1 cellular context compared by ENCODE assay signal in the genomic region with DNA sequence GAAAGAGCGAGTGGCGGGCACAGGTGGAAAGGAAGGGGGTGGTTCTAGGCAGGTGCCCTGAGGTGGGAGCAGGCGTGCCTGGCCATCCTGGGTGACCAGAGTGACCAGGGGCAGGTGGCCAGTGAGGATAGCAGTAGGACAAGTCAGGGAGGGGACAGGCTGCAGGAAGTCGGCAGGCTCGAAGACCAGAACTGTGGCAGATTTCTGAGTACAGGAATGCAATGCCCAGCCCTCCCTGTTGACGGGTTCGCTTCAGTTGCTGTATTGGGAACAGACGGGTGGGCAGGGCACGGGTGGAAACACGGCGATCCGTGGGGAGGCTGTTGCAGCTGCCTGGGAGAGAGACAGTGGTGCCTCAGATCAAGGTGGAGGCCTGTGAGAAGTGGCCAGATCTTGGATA.
TF ChIP-seq lines count a peak whose summit lies in the region.

No MANE protein-coding gene starts in this region.

TF ChIP-seq in neural cell, 6 proteins besides CTCF, POLR2A, EP300 and RAD21:
- TF ChIP-seq, protein P1, sequence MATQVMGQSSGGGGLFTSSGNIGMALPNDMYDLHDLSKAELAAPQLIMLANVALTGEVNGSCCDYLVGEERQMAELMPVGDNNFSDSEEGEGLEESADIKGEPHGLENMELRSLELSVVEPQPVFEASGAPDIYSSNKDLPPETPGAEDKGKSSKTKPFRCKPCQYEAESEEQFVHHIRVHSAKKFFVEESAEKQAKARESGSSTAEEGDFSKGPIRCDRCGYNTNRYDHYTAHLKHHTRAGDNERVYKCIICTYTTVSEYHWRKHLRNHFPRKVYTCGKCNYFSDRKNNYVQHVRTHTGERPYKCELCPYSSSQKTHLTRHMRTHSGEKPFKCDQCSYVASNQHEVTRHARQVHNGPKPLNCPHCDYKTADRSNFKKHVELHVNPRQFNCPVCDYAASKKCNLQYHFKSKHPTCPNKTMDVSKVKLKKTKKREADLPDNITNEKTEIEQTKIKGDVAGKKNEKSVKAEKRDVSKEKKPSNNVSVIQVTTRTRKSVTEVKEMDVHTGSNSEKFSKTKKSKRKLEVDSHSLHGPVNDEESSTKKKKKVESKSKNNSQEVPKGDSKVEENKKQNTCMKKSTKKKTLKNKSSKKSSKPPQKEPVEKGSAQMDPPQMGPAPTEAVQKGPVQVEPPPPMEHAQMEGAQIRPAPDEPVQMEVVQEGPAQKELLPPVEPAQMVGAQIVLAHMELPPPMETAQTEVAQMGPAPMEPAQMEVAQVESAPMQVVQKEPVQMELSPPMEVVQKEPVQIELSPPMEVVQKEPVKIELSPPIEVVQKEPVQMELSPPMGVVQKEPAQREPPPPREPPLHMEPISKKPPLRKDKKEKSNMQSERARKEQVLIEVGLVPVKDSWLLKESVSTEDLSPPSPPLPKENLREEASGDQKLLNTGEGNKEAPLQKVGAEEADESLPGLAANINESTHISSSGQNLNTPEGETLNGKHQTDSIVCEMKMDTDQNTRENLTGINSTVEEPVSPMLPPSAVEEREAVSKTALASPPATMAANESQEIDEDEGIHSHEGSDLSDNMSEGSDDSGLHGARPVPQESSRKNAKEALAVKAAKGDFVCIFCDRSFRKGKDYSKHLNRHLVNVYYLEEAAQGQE (IDR thresholded peaks at IDR 0.05; ENCODE audit: borderline replicate concordance): no peak
- TF ChIP-seq POLR2AphosphoS5 (IDR thresholded peaks at IDR 0.05) (no peak), TAF1 (IDR thresholded peaks at IDR 0.05; ENCODE audit: low read depth) (no peak), EZH2 (IDR thresholded peaks at IDR 0.05; ENCODE audit: borderline replicate concordance, insufficient read depth, low read length, poor library complexity, severe bottlenecking) (no peak), SMC3 (conservative IDR thresholded peaks at IDR 0.05; ENCODE audit: poor library complexity) (no peak), MXI1 (conservative IDR thresholded peaks at IDR 0.05; ENCODE audit: poor library complexity, severe bottlenecking) (no peak)
